16 cellular contexts compared by ENCODE assay signal in the genomic region with DNA sequence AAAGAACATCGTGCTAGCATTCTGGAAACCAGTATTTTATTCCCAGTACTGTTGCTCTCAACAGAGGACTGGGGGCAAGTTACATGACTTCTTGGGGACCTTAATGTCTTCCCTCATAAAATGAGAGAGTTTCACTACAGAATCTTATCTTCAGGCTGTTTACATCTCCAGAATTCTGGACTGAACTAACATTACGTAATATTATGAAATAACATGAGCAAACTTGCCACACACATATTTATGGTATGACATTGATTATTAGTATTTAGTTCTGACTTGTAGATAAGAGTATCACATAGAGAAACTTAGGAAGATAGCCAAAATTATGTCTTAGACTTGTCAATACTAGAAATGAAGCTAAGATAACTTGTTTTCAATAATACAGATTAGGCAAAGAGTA.
DNase-seq lines count a peak whose midpoint lies in the region; ATAC-seq and TF ChIP-seq lines count a peak whose summit lies in the region.
"Had no signal": no experiment of that assay in that cellular context is flagged by ENCODE, and none has a peak within 500 bp of the region (broad histone marks: within the 10 kb centered on the region; RNA-seq: fewer than 3 reads in every experiment).

No MANE protein-coding gene starts in this region.

- peak overlapping the region; percentile 50 for H3K27ac ChIP-seq in mammary epithelial cell (ENCODE audit: insufficient read depth, low read depth, low read length)
- no peak overlapping the region for H3K27ac ChIP-seq in gastroesophageal sphincter
- H3K27ac ChIP-seq: C4-2B, WERI-Rb-1 had no signal

- intact Hi-C loops in mammary epithelial cell (cut with micrococcal nuclease): no loop called here

- dilution Hi-C loops in mammary epithelial cell (cut with HindIII; ENCODE audit: low sequenced_read_pairs): no loop called here

- H3K36me3 ChIP-seq in mammary epithelial cell (ENCODE audit: insufficient read depth, low read length): no peaks in the 10 kb centered on the region
- peaks cover 0 to 10% of the 10 kb centered on the region in 2 donors for H3K36me3 ChIP-seq in gastroesophageal sphincter
- H3K36me3 ChIP-seq: WERI-Rb-1 had no signal

- peak overlapping the region; percentile 69 for H3K4me2 ChIP-seq in mammary epithelial cell (ENCODE audit: insufficient read depth, low read depth, low read length)

- peaks cover 12% of the 10 kb centered on the region for H3K79me2 ChIP-seq in mammary epithelial cell (ENCODE audit: insufficient read depth, low read length)

- H3K9me3 ChIP-seq in mammary epithelial cell (replicated peaks; ENCODE audit: insufficient read depth, low read length): no peaks in the 10 kb centered on the region
- no peaks in the 10 kb centered on the region for H3K9me3 ChIP-seq in gastroesophageal sphincter

- no peak for TF ChIP-seq EP300 in gastroesophageal sphincter (IDR thresholded peaks at IDR 0.05)

- DNase-seq in AG10803 (ENCODE audit: low read depth): peak; percentile 50
- peak; percentile 41 for DNase-seq in HCEC 1CT
- DNase-seq in mammary epithelial cell: peak; percentile 68
- peak; percentile 75 for DNase-seq in iris pigment epithelial cell (ENCODE audit: low read depth)
- DNase-seq in OCI-M2 (lab: John Stamatoyannopoulos, UW; ENCODE audit: unreplicated experiment): no peak
- DNase-seq in stimulated activated naive CD8-positive, alpha-beta T cell treated with anti-CD3 and anti-CD28 coated beads, Interleukin-15, Interleukin-2, amounts not matched to agents 100 U/mL and 50 U/mL, for 24 hours: no peak
- DNase-seq: NCI-H1048; NCI-H748 treated with DMSO at 0.1 percent for 48 hours; occipital lobe; stimulated activated CD4-positive, alpha-beta T cell treated with anti-CD3 and anti-CD28 coated beads, Interleukin-4, amount 100 ng/mL, for 1 hour; T-helper 1 cell; WERI-Rb-1 had no signal

- no peak for ATAC-seq in gastroesophageal sphincter
- ATAC-seq in GM18498 (IDR thresholded peaks at IDR 0.05; ENCODE audit: unreplicated experiment): no peak
- ATAC-seq in stimulated activated naive CD8-positive, alpha-beta T cell treated with anti-CD3 and anti-CD28 coated beads, Interleukin-15, Interleukin-2, amounts not matched to agents 100 U/mL and 50 U/mL, for 24 hours: no peak
- ATAC-seq: left lobe of liver had no signal

- no peak overlapping the region for H3K4me3 ChIP-seq in AG10803 (ENCODE audit: low read length)
- H3K4me3 ChIP-seq in mammary epithelial cell (replicated peaks in 1 of 3; ENCODE audit: insufficient read depth in 1 of 3, low read depth in 2 of 3, low read length in 3 of 3): no peak overlapping the region
- H3K4me3 ChIP-seq in gastroesophageal sphincter: no peak overlapping the region

- CTCF ChIA-PET in mammary epithelial cell (lab: Charles Lee; ENCODE audit: low non-redundant PET): no interaction called here

- H3K4me1 ChIP-seq in mammary epithelial cell (ENCODE audit: insufficient read depth, low read length) (peaks cover 10% of the 10 kb centered on the region), gastroesophageal sphincter (peaks cover 0 to 38% (median 0%) of the 10 kb centered on the region in 3 donors)

- no peak for TF ChIP-seq POLR2A in gastroesophageal sphincter (IDR thresholded peaks at IDR 0.05)

- TF ChIP-seq CTCF in AG10803 (conservative IDR thresholded peaks at IDR 0.05; ENCODE audit: low read length): no peak
- TF ChIP-seq CTCF in mammary epithelial cell (conservative IDR thresholded peaks at IDR 0.05 in 1 of 2, IDR thresholded peaks at IDR 0.05 in 1 of 2; ENCODE audit: extremely low read depth in 1 of 2, insufficient read depth in 1 of 2, low read depth in 1 of 2, low read length in 2 of 2): no peak
- no peak for TF ChIP-seq CTCF in gastroesophageal sphincter (IDR thresholded peaks at IDR 0.05)

- no TSS peak for BruUV-seq in mammary epithelial cell (replicated peaks; lab: Mats Ljungman, UMichigan)

- 53% methylated on average over 2 of the region's 2 CpGs for WGBS in mammary epithelial cell (ENCODE audit: low coverage, missing lambda C conversion rate)
- 64 to 70% methylated on average over 2 of the region's 2 CpGs for WGBS in gastroesophageal sphincter (ENCODE audit: low coverage in 1 of 2), 2 donors

- H4K20me1 ChIP-seq in mammary epithelial cell (ENCODE audit: insufficient read depth, low read length): no peaks in the 10 kb centered on the region

- H3K9ac ChIP-seq in mammary epithelial cell (ENCODE audit: insufficient read depth, low read length): no peak overlapping the region

- H2AFZ ChIP-seq in mammary epithelial cell (ENCODE audit: low read depth, low read length): no peak overlapping the region

- H3K27me3 ChIP-seq in mammary epithelial cell (ENCODE audit: insufficient read depth, low read length): no peaks in the 10 kb centered on the region
- no peaks in the 10 kb centered on the region for H3K27me3 ChIP-seq in gastroesophageal sphincter

- in situ Hi-C loops in mammary epithelial cell (cut with MboI; ENCODE audit: low sequenced_read_pairs in 2 of 2): no loop called here

Comparison
In these comparisons a context has a peak if more than half of its experiments do, and no peak if none do; other contexts are left out.
1. DNase-seq: peak in AG10803 (single experiment), HCEC 1CT (single experiment), mammary epithelial cell (single experiment) and iris pigment epithelial cell (single experiment); none in OCI-M2 (single experiment) and stimulated activated naive CD8-positive, alpha-beta T cell treated with anti-CD3 and anti-CD28 coated beads, Interleukin-15, Interleukin-2, amounts not matched to agents 100 U/mL and 50 U/mL, for 24 hours (single experiment).